Comparison of ENCODE assay signal across 25 cellular contexts in the genomic region with DNA sequence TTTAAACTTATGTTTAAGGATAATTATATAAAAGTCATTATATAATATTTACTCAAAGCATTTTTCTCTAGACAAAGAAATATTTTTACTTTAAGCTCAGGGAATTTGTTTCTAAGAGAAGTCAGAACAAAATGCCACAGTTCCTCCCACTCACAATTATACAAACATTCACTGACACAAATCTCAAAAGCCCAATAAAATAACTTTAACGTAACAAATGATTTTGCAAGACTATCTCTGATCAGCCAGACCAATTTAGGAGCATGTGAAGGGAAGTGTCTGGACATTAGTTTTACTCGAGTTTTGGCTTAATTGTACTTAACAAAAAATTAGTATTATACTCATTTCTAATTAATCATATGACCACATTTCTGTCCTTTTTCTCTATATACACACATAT. TPM values are rescaled to one million over a fixed set of nuclear protein-coding genes. Genes with fewer than 3 reads are reported as not detected.
A peak's percentile ranks its signal among the peaks of the same experiment; 100 is the strongest.
DNase-seq lines count a peak whose midpoint lies in the region; TF ChIP-seq lines count a peak whose summit lies in the region.
"Had no signal": no experiment of that assay in that cellular context is flagged by ENCODE, and none has a peak within 500 bp of the region (broad histone marks: within the 10 kb centered on the region; RNA-seq: fewer than 3 reads in every experiment).

No MANE protein-coding gene starts in this region.

- H3K4me2 ChIP-seq in skeletal muscle satellite cell (ENCODE audit: low read length), result peak overlapping the region; percentile 6
- no peak overlapping the region for H3K4me2 ChIP-seq in PC-9
- H3K4me2 ChIP-seq: GM23338 had no signal

- TF ChIP-seq CTCF in AG09309 (IDR thresholded peaks at IDR 0.05; ENCODE audit: control insufficient read depth, insufficient read depth, low read depth, low read length, missing control alignments), result no peak
- no peak for TF ChIP-seq CTCF in fibroblast of villous mesenchyme (IDR thresholded peaks at IDR 0.05; ENCODE audit: insufficient read depth, low read depth, low read length)
- TF ChIP-seq CTCF in PC-9 (conservative IDR thresholded peaks at IDR 0.05), result no peak

- H3K27ac ChIP-seq in PC-9, result no peak overlapping the region
- H3K27ac ChIP-seq: RWPE1, SK-N-MC had no signal

- no peak overlapping the region for H2AFZ ChIP-seq in PC-9
- H2AFZ ChIP-seq: GM23338 had no signal

- H3K36me3 ChIP-seq in adipocyte (ENCODE audit: control insufficient read depth, insufficient read depth, low read length, severe bottlenecking) (peaks cover 20% of the 10 kb centered on the region), skeletal muscle satellite cell (ENCODE audit: insufficient read depth, low read length) (peaks cover 17% of the 10 kb centered on the region), PC-9 (ENCODE audit: low read depth) (no peaks in the 10 kb centered on the region)

- H3K9me3 ChIP-seq in adipocyte (ENCODE audit: control insufficient read depth, low read length) (no peaks in the 10 kb centered on the region), skeletal muscle satellite cell (replicated peaks; ENCODE audit: low read length) (no peaks in the 10 kb centered on the region), PC-9 (ENCODE audit: insufficient read depth, low read depth) (no peaks in the 10 kb centered on the region)

- intact Hi-C loops in posterior vena cava (cut with DNase I), result no loop called here
- intact Hi-C loops in PC-9 (cut with micrococcal nuclease; ENCODE audit: unreplicated experiment), result no loop called here

- POLR2A ChIA-PET in PC-9 (lab: Charles Lee; ENCODE audit: unreplicated experiment), result no interaction called here

- peak overlapping the region; percentile 25 for H3K9ac ChIP-seq in adipocyte (ENCODE audit: low read length)
- H3K9ac ChIP-seq in skeletal muscle satellite cell (ENCODE audit: low read depth, low read length), result no peak overlapping the region

- no TSS peak for BruUV-seq in PC-9 (replicated peaks; lab: Mats Ljungman, UMichigan)

- H3K4me3 ChIP-seq in AG09309 (ENCODE audit: control insufficient read depth, low read depth, low read length) (no peak overlapping the region), adipocyte (ENCODE audit: low read length) (peak overlapping the region; percentile 38), fibroblast of villous mesenchyme (ENCODE audit: low read depth, low read length) (no peak overlapping the region), skeletal muscle satellite cell (ENCODE audit: low read length) (no peak overlapping the region), PC-9 (no peak overlapping the region)
- H3K4me3 ChIP-seq: GM23338, K562, SK-N-MC had no signal

- H3K79me2 ChIP-seq in PC-9 (ENCODE audit: low read depth), result no peaks in the 10 kb centered on the region

- CTCF ChIA-PET in PC-9 (lab: Charles Lee), result no interaction called here

- H4K20me1 ChIP-seq in PC-9 (ENCODE audit: insufficient read depth), result no peaks in the 10 kb centered on the region

- no peaks in the 10 kb centered on the region for H3K9me2 ChIP-seq in PC-9 (ENCODE audit: insufficient read depth)

- H3F3A ChIP-seq in PC-9 (ENCODE audit: insufficient read depth, low read depth), result no peaks in the 10 kb centered on the region

- no peaks in the 10 kb centered on the region for H3K27me3 ChIP-seq in adipocyte (replicated peaks; ENCODE audit: control insufficient read depth, insufficient read depth, low read length)
- H3K27me3 ChIP-seq in skeletal muscle satellite cell (ENCODE audit: control insufficient read depth, insufficient read depth, low read length), result no peaks in the 10 kb centered on the region
- H3K27me3 ChIP-seq in PC-9 (ENCODE audit: insufficient read depth, low read depth), result no peaks in the 10 kb centered on the region

- H3K4me1 ChIP-seq in adipocyte (ENCODE audit: control insufficient read depth, insufficient read depth, low read length) (peaks cover 13% of the 10 kb centered on the region), skeletal muscle satellite cell (ENCODE audit: control insufficient read depth, insufficient read depth, low read length) (peaks cover 4% of the 10 kb centered on the region), PC-9 (replicated peaks; ENCODE audit: insufficient read depth) (no peaks in the 10 kb centered on the region)

- DNase-seq in AG09309 (ENCODE audit: low read depth), result peak; percentile 29
- DNase-seq in adipocyte (ENCODE audit: low read depth), result peak; percentile 59
- DNase-seq in fibroblast of villous mesenchyme (ENCODE audit: low read depth), result peak; percentile 51
- no peak for DNase-seq in posterior vena cava (ENCODE audit: low spot score)
- no peak for DNase-seq in PC-9
- DNase-seq in NCI-H1694 treated with DMSO at 0.1 percent for 48 hours (lab: John Stamatoyannopoulos, UW), result no peak
- DNase-seq in NCI-H1417 (lab: John Stamatoyannopoulos, UW), result no peak
- DNase-seq: C1 segment of cervical spinal cord; CD8-positive, alpha-beta memory T cell; DMS79 treated with DMSO at 0.1 percent for 48 hours; H9; HFFc6; Kasumi-1; MV-4-11; NCI-H1105 treated with DMSO at 0.1 percent for 48 hours; NCI-H1694; NCI-H2081; NCI-H2227 treated with DMSO at 0.1 percent for 48 hours; NCI-H526 treated with DMSO at 0.1 percent for 48 hours; SHP77 treated with DMSO at 0.1 percent for 48 hours had no signal

RNA-seq across cellular contexts. Expression of a gene that starts 41.2 kb away (rescaled TPM):
- total RNA-seq in fibroblast of villous mesenchyme (under 0.01 and 9.0 TPM in 2 replicates), posterior vena cava (1 to 10 TPM; 1.2 to 8.5 TPM), PC-9 (2021) (1.4 and 1.5 TPM in 2 replicates)
- under 0.01 and 0.66 TPM in 2 replicates for total RNA-seq in skeletal muscle satellite cell (2012; rRNA removed)
- total RNA-seq: HFFc6 had no signal

Comparison
In these comparisons a context has a peak if more than half of its experiments do, and no peak if none do; other contexts are left out.
1. DNase-seq: peak in AG09309 (single experiment), adipocyte (single experiment) and fibroblast of villous mesenchyme (single experiment); none in posterior vena cava (single experiment), PC-9 (0 of 2), NCI-H1694 treated with DMSO at 0.1 percent for 48 hours (single experiment) and NCI-H1417 (0 of 3).